Comparison of ENCODE assay signal across 9 cellular contexts in genomic region chr1:234875953-234876814, GRCh38.
DNase-seq lines count a peak whose midpoint lies in the region; ATAC-seq and TF ChIP-seq lines count a peak whose summit lies in the region.
"Had no signal": no experiment of that assay in that cellular context is flagged by ENCODE, and none has a peak within 500 bp of the region (broad histone marks: within the 10 kb centered on the region; RNA-seq: fewer than 3 reads in every experiment).

No MANE protein-coding gene starts in this region.

- no peaks in the 10 kb centered on the region for H3K27me3 Mint-ChIP-seq in effector memory CD8-positive, alpha-beta T cell

- no peaks in the 10 kb centered on the region for H3K27me3 ChIP-seq in psoas muscle (ENCODE audit: insufficient read depth in 3 of 3, low read length in 2 of 3)
- no peaks in the 10 kb centered on the region for H3K27me3 ChIP-seq in BE2C

- peak overlapping the region; percentile 63 for H3K27ac ChIP-seq in psoas muscle
- H3K27ac ChIP-seq: RWPE1 had no signal

- no peaks in the 10 kb centered on the region for H3K36me3 ChIP-seq in psoas muscle (ENCODE audit: insufficient read depth in 1 of 2, low read depth in 1 of 2)
- no peaks in the 10 kb centered on the region for H3K36me3 ChIP-seq in BE2C

- ATAC-seq in psoas muscle (peak; percentile 25 to 40 (median 32)), GM18909 (IDR thresholded peaks at IDR 0.05; ENCODE audit: poor library complexity, unreplicated experiment) (no peak)
- no peak for ATAC-seq in effector memory CD8-positive, alpha-beta T cell (replicated peaks)

- TF ChIP-seq CTCF in psoas muscle (IDR thresholded peaks at IDR 0.05) (no peak), BE2C (IDR thresholded peaks at IDR 0.05; ENCODE audit: low read depth, low read length) (no peak)

- peaks cover 4 to 8% of the 10 kb centered on the region in 2 donors for H3K4me1 Mint-ChIP-seq in effector memory CD8-positive, alpha-beta T cell (ENCODE audit: low read depth in 2 of 2)

- intact Hi-C loops in psoas muscle (cut with DNase I): no loop called here

- H3K9me3 ChIP-seq in psoas muscle (no peaks in the 10 kb centered on the region), BE2C (no peaks in the 10 kb centered on the region)

- H3K4me3 ChIP-seq in psoas muscle: no peak overlapping the region
- no peak overlapping the region for H3K4me3 ChIP-seq in BE2C (ENCODE audit: low read depth, low read length)

- no peak overlapping the region for H3K27ac Mint-ChIP-seq in effector memory CD8-positive, alpha-beta T cell

- H3K4me3 Mint-ChIP-seq in effector memory CD8-positive, alpha-beta T cell: no peak overlapping the region

- H3K36me3 Mint-ChIP-seq in effector memory CD8-positive, alpha-beta T cell (ENCODE audit: insufficient read depth): no peaks in the 10 kb centered on the region

- H3K4me1 ChIP-seq in psoas muscle: peaks cover 22% of the 10 kb centered on the region
- H3K4me1 ChIP-seq in BE2C: no peaks in the 10 kb centered on the region

- peak; percentile 98 for DNase-seq in GF-D8 (lab: John Stamatoyannopoulos, UW)
- peak; percentile 81 for DNase-seq in NCI-H510A treated with DMSO at 0.1 percent for 48 hours (lab: John Stamatoyannopoulos, UW)
- DNase-seq in dermis blood vessel endothelial cell: peak; percentile 29
- DNase-seq in psoas muscle: no peak
- DNase-seq in DMS153 treated with DMSO at 0.1 percent for 48 hours (lab: John Stamatoyannopoulos, UW; ENCODE audit: unreplicated experiment): no peak
- DNase-seq in BE2C: no peak
- DNase-seq in effector memory CD8-positive, alpha-beta T cell: no peak

- no peaks in the 10 kb centered on the region for H3K9me3 Mint-ChIP-seq in effector memory CD8-positive, alpha-beta T cell

- 68 to 74% (median 71%) methylated on average over 15 of the region's 15 CpGs for WGBS in psoas muscle, 3 donors

Comparison
In these comparisons a context has a peak if more than half of its experiments do, and no peak if none do; other contexts are left out.
1. DNase-seq: peak in GF-D8 (single experiment), NCI-H510A treated with DMSO at 0.1 percent for 48 hours (single experiment) and dermis blood vessel endothelial cell (single experiment); none in psoas muscle (0 of 2), DMS153 treated with DMSO at 0.1 percent for 48 hours (single experiment), BE2C (single experiment) and effector memory CD8-positive, alpha-beta T cell (0 of 3).
2. ATAC-seq: peak in psoas muscle (4 of 4); none in effector memory CD8-positive, alpha-beta T cell (single experiment) and GM18909 (single experiment).